23 cellular contexts compared by ENCODE assay signal in genomic region chr7:5470167-5470532, GRCh38. TPM values are rescaled to one million over a fixed set of nuclear protein-coding genes. Genes with fewer than 3 reads are reported as not detected.
A peak's percentile ranks its signal among the peaks of the same experiment; 100 is the strongest.
DNase-seq lines count a peak whose midpoint lies in the region; ATAC-seq and TF ChIP-seq lines count a peak whose summit lies in the region.
"Had no signal": no experiment of that assay in that cellular context is flagged by ENCODE, and none has a peak within 500 bp of the region (broad histone marks: within the 10 kb centered on the region; RNA-seq: fewer than 3 reads in every experiment).

No MANE protein-coding gene starts in this region.

- no peaks in the 10 kb centered on the region for H3K27me3 ChIP-seq in left ventricle myocardium inferior (ENCODE audit: low read depth)
- no peaks in the 10 kb centered on the region for H3K27me3 ChIP-seq in SJCRH30
- no peaks in the 10 kb centered on the region for H3K27me3 ChIP-seq in foreskin keratinocyte
- H3K27me3 ChIP-seq in PC-3 (ENCODE audit: low read length): no peaks in the 10 kb centered on the region
- H3K27me3 ChIP-seq: esophagus muscularis mucosa, sigmoid colon, upper lobe of left lung had no signal

- POLR2A ChIA-PET in PC-3 (lab: Charles Lee; ENCODE audit: unreplicated experiment): no interaction called here

- H3K9me3 Mint-ChIP-seq in stimulated activated naive CD8-positive, alpha-beta T cell treated with anti-CD3 and anti-CD28 coated beads, Interleukin-15, amount 100 ng/mL, for 72 hours: no peaks in the 10 kb centered on the region
- H3K9me3 Mint-ChIP-seq: activated CD8-positive, alpha-beta T cell treated with anti-CD3 and anti-CD28 coated beads for 36 hours; activated naive CD8-positive, alpha-beta T cell treated with anti-CD3 and anti-CD28 coated beads, Interleukin-2, amount 10 ng/mL, durations not matched to agents 7 days and 5 days had no signal

- no peaks in the 10 kb centered on the region for H4K20me1 ChIP-seq in PC-3 (ENCODE audit: low read length)

- no TSS peak for BruUV-seq in PC-3 (replicated peaks; lab: Mats Ljungman, UMichigan)

- H3K79me2 ChIP-seq in PC-3 (ENCODE audit: low read length): no peaks in the 10 kb centered on the region

- no peaks in the 10 kb centered on the region for H3K9me2 ChIP-seq in PC-3 (replicated peaks; ENCODE audit: low read length)

- TF ChIP-seq CTCF in left ventricle myocardium inferior (IDR thresholded peaks at IDR 0.05; ENCODE audit: borderline replicate concordance) (no peak), foreskin keratinocyte (conservative IDR thresholded peaks at IDR 0.05) (peak; percentile 33), PC-3 (conservative IDR thresholded peaks at IDR 0.05; ENCODE audit: low read depth, low read length) (no peak)

- H3K4me3 ChIP-seq in left ventricle myocardium inferior (no peak overlapping the region), SJCRH30 (peak overlapping the region; percentile 31), PC-3 (ENCODE audit: low read length) (no peak overlapping the region)
- H3K4me3 ChIP-seq: esophagus muscularis mucosa, sigmoid colon, upper lobe of left lung had no signal

- no peaks in the 10 kb centered on the region for H3K36me3 ChIP-seq in left ventricle myocardium inferior
- no peaks in the 10 kb centered on the region for H3K36me3 ChIP-seq in SJCRH30
- no peaks in the 10 kb centered on the region for H3K36me3 ChIP-seq in PC-3 (ENCODE audit: low read depth, low read length)
- H3K36me3 ChIP-seq: sigmoid colon, upper lobe of left lung had no signal

- H3K9me3 ChIP-seq in left ventricle myocardium inferior (replicated peaks) (no peaks in the 10 kb centered on the region), SJCRH30 (replicated peaks) (no peaks in the 10 kb centered on the region), PC-3 (ENCODE audit: low read length) (no peaks in the 10 kb centered on the region)
- H3K9me3 ChIP-seq: esophagus muscularis mucosa, sigmoid colon had no signal

- ATAC-seq in Right ventricle myocardium superior (ENCODE audit: poor library complexity) (peak; percentile 17), foreskin keratinocyte (peak; percentile 25), PC-3 (no peak), GM21423 (IDR thresholded peaks at IDR 0.05; ENCODE audit: unreplicated experiment) (no peak)
- ATAC-seq in stimulated activated naive CD8-positive, alpha-beta T cell treated with anti-CD3 and anti-CD28 coated beads, Interleukin-15, amount 100 ng/mL, for 72 hours: peak; percentile 49
- ATAC-seq: activated CD8-positive, alpha-beta T cell treated with anti-CD3 and anti-CD28 coated beads for 36 hours had no signal

- H3K27ac ChIP-seq in left ventricle myocardium inferior (replicated peaks) (no peak overlapping the region), SJCRH30 (no peak overlapping the region), foreskin keratinocyte (no peak overlapping the region), PC-3 (ENCODE audit: low read length) (no peak overlapping the region)
- H3K27ac ChIP-seq: esophagus muscularis mucosa, KMS-11, upper lobe of left lung had no signal

- intact Hi-C loops in Right ventricle myocardium superior (cut with DNase I): no loop called here
- intact Hi-C loops in left ventricle myocardium inferior (cut with micrococcal nuclease): no loop called here
- intact Hi-C loops in PC-3 (cut with micrococcal nuclease): no loop called here

- CTCF ChIA-PET in PC-3 (lab: Charles Lee): no interaction called here

- H3K4me1 Mint-ChIP-seq in stimulated activated naive CD8-positive, alpha-beta T cell treated with anti-CD3 and anti-CD28 coated beads, Interleukin-15, amount 100 ng/mL, for 72 hours: no peaks in the 10 kb centered on the region
- H3K4me1 Mint-ChIP-seq: activated naive CD8-positive, alpha-beta T cell treated with anti-CD3 and anti-CD28 coated beads, Interleukin-2, amount 10 ng/mL, durations not matched to agents 7 days and 5 days; B cell had no signal

- H3K9ac ChIP-seq in PC-3 (ENCODE audit: low read length): no peak overlapping the region
- H3K9ac ChIP-seq: KMS-11 had no signal

- H3K4me2 ChIP-seq in PC-3 (ENCODE audit: low read length): no peak overlapping the region
- H3K4me2 ChIP-seq: KMS-11 had no signal

- no peak overlapping the region for H3K27ac Mint-ChIP-seq in stimulated activated naive CD8-positive, alpha-beta T cell treated with anti-CD3 and anti-CD28 coated beads, Interleukin-15, amount 100 ng/mL, for 72 hours
- H3K27ac Mint-ChIP-seq: activated CD8-positive, alpha-beta T cell treated with anti-CD3 and anti-CD28 coated beads for 36 hours; activated naive CD8-positive, alpha-beta T cell treated with anti-CD3 and anti-CD28 coated beads, Interleukin-2, amount 10 ng/mL, durations not matched to agents 7 days and 5 days; B cell had no signal

- no peak for DNase-seq in Right ventricle myocardium superior
- no peak for DNase-seq in left ventricle myocardium inferior
- peak; percentile 55 to 56 for DNase-seq in SJCRH30
- DNase-seq in foreskin keratinocyte: no peak
- no peak for DNase-seq in stimulated activated naive CD8-positive, alpha-beta T cell treated with anti-CD3 and anti-CD28 coated beads, Interleukin-15, amount 100 ng/mL, for 72 hours
- DNase-seq in PC-3: no peak
- no peak for DNase-seq in dedifferentiated amniotic fluid mesenchymal stem cell (ENCODE audit: extremely low spot score)
- DNase-seq: activated CD4-positive, alpha-beta T cell treated with anti-CD3 and anti-CD28 coated beads for 1 hour; activated CD8-positive, alpha-beta T cell treated with anti-CD3 and anti-CD28 coated beads for 36 hours; activated effector memory CD4-positive, alpha-beta T cell treated with Interleukin-2 at 50 U/mL for 16 hours; activated naive CD8-positive, alpha-beta T cell treated with anti-CD3 and anti-CD28 coated beads, Interleukin-2, amount 10 ng/mL, durations not matched to agents 7 days and 5 days; DMS153; effector memory CD4-positive, alpha-beta T cell; NCI-H2029; NCI-H82; SHP77 had no signal

- no peak overlapping the region for H3K4me3 Mint-ChIP-seq in stimulated activated naive CD8-positive, alpha-beta T cell treated with anti-CD3 and anti-CD28 coated beads, Interleukin-15, amount 100 ng/mL, for 72 hours
- H3K4me3 Mint-ChIP-seq: activated CD8-positive, alpha-beta T cell treated with anti-CD3 and anti-CD28 coated beads for 36 hours; activated naive CD8-positive, alpha-beta T cell treated with anti-CD3 and anti-CD28 coated beads, Interleukin-2, amount 10 ng/mL, durations not matched to agents 7 days and 5 days; B cell; nephron progenitor cell had no signal

- no peak overlapping the region for H2AFZ ChIP-seq in PC-3 (ENCODE audit: low read length)

- H3K27me3 Mint-ChIP-seq in stimulated activated naive CD8-positive, alpha-beta T cell treated with anti-CD3 and anti-CD28 coated beads, Interleukin-15, amount 100 ng/mL, for 72 hours: no peaks in the 10 kb centered on the region
- H3K27me3 Mint-ChIP-seq: activated CD8-positive, alpha-beta T cell treated with anti-CD3 and anti-CD28 coated beads for 36 hours; activated naive CD8-positive, alpha-beta T cell treated with anti-CD3 and anti-CD28 coated beads, Interleukin-2, amount 10 ng/mL, durations not matched to agents 7 days and 5 days; B cell had no signal

- H3F3A ChIP-seq in PC-3 (ENCODE audit: low read length, unreplicated experiment): no peaks in the 10 kb centered on the region

- H3K4me1 ChIP-seq in left ventricle myocardium inferior (peaks cover 9% of the 10 kb centered on the region), SJCRH30 (no peaks in the 10 kb centered on the region; the same call in 1 of the 2 replicates), foreskin keratinocyte (no peaks in the 10 kb centered on the region), PC-3 (ENCODE audit: insufficient read depth, low read length) (no peaks in the 10 kb centered on the region)
- H3K4me1 ChIP-seq: upper lobe of left lung had no signal

RNA-seq across cellular contexts. Expression of gene FBXL18, which starts 43.5 kb away (rescaled TPM):
- total RNA-seq in Right ventricle myocardium superior (4.9 TPM), left ventricle myocardium inferior (6.2 TPM), foreskin keratinocyte (13.6 and 14.4 TPM in 2 replicates), PC-3 (2014; rRNA removed) (10.2 and 16.2 TPM in 2 replicates)
- 10.3 and 10.7 TPM in 2 replicates for total RNA-seq in SJCRH30 (2014; rRNA removed; shearing (Covaris generic))
- polyA plus RNA-seq in foreskin keratinocyte: 2.5 and 3.4 TPM in 2 replicates

RNA-seq across cellular contexts. Expression of gene TNRC18, which starts 46.5 kb away (rescaled TPM):
- total RNA-seq in Right ventricle myocardium superior (29.5 TPM), left ventricle myocardium inferior (27.7 TPM), foreskin keratinocyte (59.7 and 61.9 TPM in 2 replicates), PC-3 (2014; rRNA removed) (26.8 and 57.8 TPM in 2 replicates)
- total RNA-seq in SJCRH30 (2014; rRNA removed; shearing (Covaris generic)): 24.5 and 31.1 TPM in 2 replicates
- polyA plus RNA-seq in foreskin keratinocyte: 15.0 and 19.3 TPM in 2 replicates

Comparison
In these comparisons a context has a peak if more than half of its experiments do, and no peak if none do; other contexts are left out.
1. ATAC-seq: peak in Right ventricle myocardium superior (single experiment), foreskin keratinocyte (single experiment) and stimulated activated naive CD8-positive, alpha-beta T cell treated with anti-CD3 and anti-CD28 coated beads, Interleukin-15, amount 100 ng/mL, for 72 hours (single experiment); none in PC-3 (single experiment) and GM21423 (single experiment).
2. DNase-seq: peak in SJCRH30 (2 of 2); none in Right ventricle myocardium superior (single experiment), left ventricle myocardium inferior (single experiment), foreskin keratinocyte (0 of 2), stimulated activated naive CD8-positive, alpha-beta T cell treated with anti-CD3 and anti-CD28 coated beads, Interleukin-15, amount 100 ng/mL, for 72 hours (0 of 2), PC-3 (single experiment) and dedifferentiated amniotic fluid mesenchymal stem cell (single experiment).